Comparison of ENCODE assay signal across 11 cellular contexts in the genomic region with DNA sequence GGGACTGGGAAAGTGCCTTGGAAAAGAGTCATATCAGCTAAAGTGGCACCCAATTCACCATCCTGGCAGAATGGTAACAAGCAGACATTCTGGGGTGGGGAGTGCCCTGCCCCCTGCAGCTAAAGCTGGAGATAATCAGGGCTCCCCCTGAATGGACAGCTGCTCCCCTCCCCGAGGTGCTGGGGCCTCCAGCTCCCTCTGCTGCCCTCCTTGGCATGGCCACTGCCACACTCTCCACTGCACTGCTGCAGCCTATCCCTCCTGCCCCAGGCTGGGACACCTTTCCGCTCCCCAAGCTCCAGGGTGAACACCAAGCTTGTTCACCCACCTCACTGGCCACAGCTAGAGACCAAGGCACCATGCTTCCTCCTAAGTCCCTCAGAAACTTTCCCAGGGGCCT. TPM values are rescaled to one million over a fixed set of nuclear protein-coding genes. Genes with fewer than 3 reads are reported as not detected.
A peak's percentile ranks its signal among the peaks of the same experiment; 100 is the strongest.
DNase-seq lines count a peak whose midpoint lies in the region; ATAC-seq and TF ChIP-seq lines count a peak whose summit lies in the region.
"Had no signal": no experiment of that assay in that cellular context is flagged by ENCODE, and none has a peak within 500 bp of the region (broad histone marks: within the 10 kb centered on the region; RNA-seq: fewer than 3 reads in every experiment).

No MANE protein-coding gene starts in this region.

- peak; percentile 35 for DNase-seq in RPMI7951 (ENCODE audit: low read depth)
- DNase-seq in fibroblast of the aortic adventitia (ENCODE audit: low read depth), result no peak
- no peak for DNase-seq in neuronal stem cell (ENCODE audit: low spot score)
- DNase-seq in caudate nucleus (lab: John Stamatoyannopoulos, UW), result no peak
- DNase-seq: activated CD8-positive, alpha-beta T cell treated with anti-CD3 and anti-CD28 coated beads for 36 hours; DMS79 treated with DMSO at 0.1 percent for 48 hours had no signal

- no peak overlapping the region for H3K4me2 ChIP-seq in neuronal stem cell (ENCODE audit: insufficient read depth, low read length, poor library complexity, severe bottlenecking)

- ATAC-seq in HG02840 (IDR thresholded peaks at IDR 0.05; ENCODE audit: low FRiP score, unreplicated experiment), result no peak
- no peak for ATAC-seq in HG03280 (IDR thresholded peaks at IDR 0.05; ENCODE audit: unreplicated experiment)
- no peak for ATAC-seq in GM18868 (IDR thresholded peaks at IDR 0.05; ENCODE audit: unreplicated experiment)
- ATAC-seq: activated CD8-positive, alpha-beta T cell treated with anti-CD3 and anti-CD28 coated beads for 36 hours had no signal

- no peak overlapping the region for H3K23ac ChIP-seq in neuronal stem cell (ENCODE audit: low read depth, low read length, poor library complexity)

- H3K4ac ChIP-seq in neuronal stem cell (ENCODE audit: low read length), result no peak overlapping the region

- no peak overlapping the region for H2BK12ac ChIP-seq in neuronal stem cell (ENCODE audit: low read length)

- H3K4me3 ChIP-seq in fibroblast of the aortic adventitia (ENCODE audit: low read depth, low read length) (no peak overlapping the region), neuronal stem cell (ENCODE audit: low read length in 2 of 2) (no peak overlapping the region)
- H3K4me3 ChIP-seq: thoracic aorta had no signal

- no peak overlapping the region for H4K8ac ChIP-seq in neuronal stem cell (ENCODE audit: low read depth, low read length)

- peak overlapping the region; percentile 68 for H3K9ac ChIP-seq in neuronal stem cell (ENCODE audit: low read depth, low read length, poor library complexity)

- H3K36me3 ChIP-seq in neuronal stem cell (replicated peaks in 1 of 2; ENCODE audit: control insufficient read depth in 2 of 2, insufficient read depth in 2 of 2, low read length in 2 of 2), result no peaks in the 10 kb centered on the region
- H3K36me3 ChIP-seq: thoracic aorta had no signal

- no peak overlapping the region for H2BK5ac ChIP-seq in neuronal stem cell (ENCODE audit: low read length)

- H3K14ac ChIP-seq in neuronal stem cell (ENCODE audit: low read length), result no peak overlapping the region

- H3K27me3 ChIP-seq in neuronal stem cell (ENCODE audit: control insufficient read depth in 3 of 3, insufficient read depth in 3 of 3, low read depth in 1 of 3, low read length in 3 of 3), result peaks cover 0 to 2% (median 0%) of the 10 kb centered on the region in 3 experiments

- H3K79me1 ChIP-seq in neuronal stem cell (ENCODE audit: low read depth, low read length), result no peaks in the 10 kb centered on the region

- H2BK120ac ChIP-seq in neuronal stem cell (ENCODE audit: low read depth, low read length), result no peak overlapping the region

- peak overlapping the region; percentile 8 for H2AK5ac ChIP-seq in neuronal stem cell (ENCODE audit: low read depth, low read length)

- H3K27ac ChIP-seq in neuronal stem cell (replicated peaks; ENCODE audit: low read length) (no peak overlapping the region), caudate nucleus (ENCODE audit: low read depth, low read length) (no peak overlapping the region)
- H3K27ac ChIP-seq: thoracic aorta had no signal

- peak overlapping the region; percentile 7 for H2BK15ac ChIP-seq in neuronal stem cell (ENCODE audit: low read length)

- no peaks in the 10 kb centered on the region for H3K9me3 ChIP-seq in neuronal stem cell (replicated peaks in 1 of 2; ENCODE audit: control insufficient read depth in 2 of 2, insufficient read depth in 1 of 2, low read depth in 1 of 2, low read length in 2 of 2)
- H3K9me3 ChIP-seq: thoracic aorta had no signal

- H3K4me1 ChIP-seq in neuronal stem cell (ENCODE audit: control insufficient read depth in 2 of 2, insufficient read depth in 1 of 2, low read depth in 1 of 2, low read length in 2 of 2), result peaks cover 0 to 11% of the 10 kb centered on the region in 2 donors

- H3K18ac ChIP-seq in neuronal stem cell (ENCODE audit: low read length), result peak overlapping the region; percentile 29

- no peak overlapping the region for H2AFZ ChIP-seq in neuronal stem cell (ENCODE audit: low read length)

- H4K91ac ChIP-seq in neuronal stem cell (ENCODE audit: low read depth, low read length, poor library complexity), result no peak overlapping the region

- peak; percentile 34; the same call in 2 of the 3 replicates for TF ChIP-seq CTCF in GM12872 (IDR thresholded peaks at IDR 0.05; ENCODE audit: insufficient read depth, low read depth, low read length)
- TF ChIP-seq CTCF in fibroblast of the aortic adventitia (IDR thresholded peaks at IDR 0.05; ENCODE audit: insufficient read depth, low read length), result peak; percentile 6

- no CpG with 5 or more reads among the region's 2 CpGs for WGBS in neuronal stem cell (ENCODE audit: extremely low coverage in 2 of 2, insufficient read length in 2 of 2, insufficient replicate concordance in 1 of 2), 2 donors

RNA-seq across cellular contexts. Expression of gene PARD3, which starts 9.8 kb away (rescaled TPM):
- total RNA-seq in RPMI7951 (2014; rRNA removed; shearing (Covaris generic)), result 23.9 and 30.0 TPM in 2 replicates
- 42.1 and 86.8 TPM in 2 replicates for total RNA-seq in fibroblast of the aortic adventitia (ENCODE audit: low replicate concordance)
- polyA plus RNA-seq in neuronal stem cell (2013, experiment 1 of 2), result 41.6 TPM
- polyA plus RNA-seq in neuronal stem cell (2013, experiment 2 of 2), result 42.6 TPM
